In the genomic region with DNA sequence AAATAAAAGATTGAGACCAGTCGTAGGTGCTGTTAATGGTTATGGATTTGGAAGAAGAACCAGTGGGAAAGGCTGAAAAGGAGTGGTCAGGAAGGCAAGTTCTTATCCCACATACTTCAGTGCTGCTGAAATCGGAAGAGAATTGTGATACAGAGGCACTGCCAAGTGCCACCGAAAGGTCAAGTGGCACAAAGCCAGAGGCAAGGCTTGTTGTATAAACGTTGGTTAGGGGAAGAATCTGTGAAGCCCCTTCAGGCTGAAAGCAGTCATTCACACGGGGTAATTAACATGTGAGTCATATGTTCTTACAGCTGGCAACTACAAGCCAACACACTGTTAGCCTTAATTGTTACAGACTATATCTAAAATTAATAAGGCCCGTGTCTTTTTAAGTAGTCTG, we compare ENCODE assay signal across 9 cellular contexts. TPM values are rescaled to one million over a fixed set of nuclear protein-coding genes. Genes with fewer than 3 reads are reported as not detected.
DNase-seq lines count a peak whose midpoint lies in the region; ATAC-seq and TF ChIP-seq lines count a peak whose summit lies in the region.
"Had no signal": no experiment of that assay in that cellular context is flagged by ENCODE, and none has a peak within 500 bp of the region (broad histone marks: within the 10 kb centered on the region; RNA-seq: fewer than 3 reads in every experiment).

No MANE protein-coding gene starts in this region.

- peaks cover 6% of the 10 kb centered on the region for H3K4me1 Mint-ChIP-seq in activated naive CD8-positive, alpha-beta T cell treated with anti-CD3 and anti-CD28 coated beads, Interleukin-2, amount 50 U/mL, for 24 hours
- H3K4me1 Mint-ChIP-seq in activated naive CD8-positive, alpha-beta T cell treated with anti-CD3 and anti-CD28 coated beads for 36 hours = peaks cover 3% of the 10 kb centered on the region

- H3K4me1 ChIP-seq in RWPE2 (ENCODE audit: insufficient read depth, poor library complexity, severe bottlenecking) = peaks cover 15% of the 10 kb centered on the region
- H3K4me1 ChIP-seq in tibial artery = peaks cover 0 to 47% (median 26%) of the 10 kb centered on the region in 4 donors
- H3K4me1 ChIP-seq in esophagus muscularis mucosa = peaks cover 15 to 31% (median 30%) of the 10 kb centered on the region in 4 donors

- intact Hi-C loops in tibial artery (cut with DNase I; ENCODE audit: low total_unique reads) (no loop called here), esophagus muscularis mucosa (cut with DNase I) (no loop called here)

- H3K9me3 ChIP-seq in RWPE2 (ENCODE audit: severe bottlenecking) = no peaks in the 10 kb centered on the region
- H3K9me3 ChIP-seq in tibial artery = no peaks in the 10 kb centered on the region
- H3K9me3 ChIP-seq in esophagus muscularis mucosa = no peaks in the 10 kb centered on the region

- ATAC-seq in activated naive CD8-positive, alpha-beta T cell treated with anti-CD3 and anti-CD28 coated beads, Interleukin-2, amount 50 U/mL, for 24 hours = peak; percentile 43
- ATAC-seq in RWPE2 (ENCODE audit: low read depth) (peak; percentile 57; the same call in 1 of the 3 replicates), HG03432 (IDR thresholded peaks at IDR 0.05; ENCODE audit: unreplicated experiment) (no peak), GM18868 (IDR thresholded peaks at IDR 0.05; ENCODE audit: unreplicated experiment) (no peak)

- TF ChIP-seq CTCF in RWPE2 (IDR thresholded peaks at IDR 0.05; ENCODE audit: poor library complexity, severe bottlenecking) (no peak), tibial artery (IDR thresholded peaks at IDR 0.05) (no peak), esophagus muscularis mucosa (IDR thresholded peaks at IDR 0.05) (no peak)

- H3K27me3 Mint-ChIP-seq in activated naive CD8-positive, alpha-beta T cell treated with anti-CD3 and anti-CD28 coated beads, Interleukin-2, amount 50 U/mL, for 24 hours = no peaks in the 10 kb centered on the region
- no peaks in the 10 kb centered on the region for H3K27me3 Mint-ChIP-seq in activated naive CD8-positive, alpha-beta T cell treated with anti-CD3 and anti-CD28 coated beads for 36 hours

- H3K27ac ChIP-seq in RWPE2 (ENCODE audit: poor library complexity, severe bottlenecking) = no peak overlapping the region
- peak overlapping the region; percentile 56 to 75 for H3K27ac ChIP-seq in tibial artery
- H3K27ac ChIP-seq in esophagus muscularis mucosa (replicated peaks in 1 of 4) = no peak overlapping the region

- H3K9me3 Mint-ChIP-seq in activated naive CD8-positive, alpha-beta T cell treated with anti-CD3 and anti-CD28 coated beads, Interleukin-2, amount 50 U/mL, for 24 hours = no peaks in the 10 kb centered on the region
- H3K9me3 Mint-ChIP-seq in activated naive CD8-positive, alpha-beta T cell treated with anti-CD3 and anti-CD28 coated beads for 36 hours = no peaks in the 10 kb centered on the region

- H3K4me3 ChIP-seq in RWPE2 (ENCODE audit: severe bottlenecking) (no peak overlapping the region), tibial artery (no peak overlapping the region), esophagus muscularis mucosa (no peak overlapping the region)

- no peak for TF ChIP-seq POLR2A in esophagus muscularis mucosa (IDR thresholded peaks at IDR 0.05; ENCODE audit: low read depth)

- H3K27ac Mint-ChIP-seq in activated naive CD8-positive, alpha-beta T cell treated with anti-CD3 and anti-CD28 coated beads, Interleukin-2, amount 50 U/mL, for 24 hours = no peak overlapping the region
- H3K27ac Mint-ChIP-seq in activated naive CD8-positive, alpha-beta T cell treated with anti-CD3 and anti-CD28 coated beads for 36 hours = no peak overlapping the region

- no peaks in the 10 kb centered on the region for H3K27me3 ChIP-seq in RWPE2 (ENCODE audit: insufficient read depth, poor library complexity, severe bottlenecking)
- H3K27me3 ChIP-seq in tibial artery = no peaks in the 10 kb centered on the region
- no peaks in the 10 kb centered on the region for H3K27me3 ChIP-seq in esophagus muscularis mucosa

- no peak for DNase-seq in activated naive CD8-positive, alpha-beta T cell treated with anti-CD3 and anti-CD28 coated beads, Interleukin-2, amount 50 U/mL, for 24 hours
- DNase-seq in activated naive CD8-positive, alpha-beta T cell treated with anti-CD3 and anti-CD28 coated beads for 36 hours = no peak
- DNase-seq in RWPE2 (ENCODE audit: low spot score) (no peak), glomerular visceral epithelial cell (ENCODE audit: extremely low spot score) (peak; percentile 28), tibial artery (peak in 1 of 2 donors; percentile 34), esophagus muscularis mucosa (ENCODE audit: extremely low spot score) (no peak)
- DNase-seq: central memory CD4-positive, alpha-beta T cell had no signal

- H3K36me3 ChIP-seq in RWPE2 (ENCODE audit: low read depth) (peaks cover 2% of the 10 kb centered on the region), tibial artery (peaks cover 0 to 31% (median 0%) of the 10 kb centered on the region in 3 donors), esophagus muscularis mucosa (peaks cover 0 to 28% (median 11%) of the 10 kb centered on the region in 4 donors)

- no peak overlapping the region for H3K4me3 Mint-ChIP-seq in activated naive CD8-positive, alpha-beta T cell treated with anti-CD3 and anti-CD28 coated beads, Interleukin-2, amount 50 U/mL, for 24 hours
- no peak overlapping the region for H3K4me3 Mint-ChIP-seq in activated naive CD8-positive, alpha-beta T cell treated with anti-CD3 and anti-CD28 coated beads for 36 hours

- peaks cover 19% of the 10 kb centered on the region for H3K36me3 Mint-ChIP-seq in activated naive CD8-positive, alpha-beta T cell treated with anti-CD3 and anti-CD28 coated beads, Interleukin-2, amount 50 U/mL, for 24 hours (ENCODE audit: low read depth)
- peaks cover 10% of the 10 kb centered on the region for H3K36me3 Mint-ChIP-seq in activated naive CD8-positive, alpha-beta T cell treated with anti-CD3 and anti-CD28 coated beads for 36 hours

- no peak for TF ChIP-seq EP300 in esophagus muscularis mucosa (IDR thresholded peaks at IDR 0.05)

- WGBS in esophagus muscularis mucosa = 35% methylated on average over 6 of the region's 6 CpGs

RNA-seq across cellular contexts. Expression of a gene that starts 48.8 kb away (rescaled TPM):
- total RNA-seq in activated naive CD8-positive, alpha-beta T cell treated with anti-CD3 and anti-CD28 coated beads for 36 hours = 10 to 100 TPM; 14.8 to 15.8 TPM
- total RNA-seq in esophagus muscularis mucosa = 10 to 100 TPM; 13.8 to 21.1 (median 18.4) TPM

Comparison
In these comparisons a context has a peak if more than half of its experiments do, and no peak if none do; other contexts are left out.
1. ATAC-seq: peak in activated naive CD8-positive, alpha-beta T cell treated with anti-CD3 and anti-CD28 coated beads, Interleukin-2, amount 50 U/mL, for 24 hours (single experiment) and RWPE2 (single experiment); none in HG03432 (single experiment) and GM18868 (single experiment).
2. H3K27ac ChIP-seq: peak in tibial artery (2 of 2); none in RWPE2 (single experiment) and esophagus muscularis mucosa (0 of 4).